ENCODE assay signal across 9 cellular contexts in genomic region chr3:73502609-73503560, GRCh38.
A peak's percentile ranks its signal among the peaks of the same experiment; 100 is the strongest.
DNase-seq lines count a peak whose midpoint lies in the region; ATAC-seq and TF ChIP-seq lines count a peak whose summit lies in the region.
"Had no signal": no experiment of that assay in that cellular context is flagged by ENCODE, and none has a peak within 500 bp of the region (broad histone marks: within the 10 kb centered on the region; RNA-seq: fewer than 3 reads in every experiment).

No MANE protein-coding gene starts in this region.

- ATAC-seq in GM18907 (IDR thresholded peaks at IDR 0.05; ENCODE audit: unreplicated experiment) (peak; percentile 78), HG03108 (IDR thresholded peaks at IDR 0.05; ENCODE audit: unreplicated experiment) (peak; percentile 66)
- peak; percentile 61 for ATAC-seq in stimulated activated memory B cell treated with anti-CD40 and anti-IgM and Interleukin-4, amounts not matched to agents 10 μg/mL and 1 μg/mL and 100 μg/mL, for 72 hours
- ATAC-seq: T-helper 17 cell had no signal

- peaks cover 0 to 9% (median 8%) of the 10 kb centered on the region in 3 donors for H3K27me3 Mint-ChIP-seq in CD14-positive monocyte (ENCODE audit: low read depth in 3 of 3)
- H3K27me3 Mint-ChIP-seq in endothelial cell (ENCODE audit: unreplicated experiment), result peaks cover 2% of the 10 kb centered on the region
- peaks cover 14% of the 10 kb centered on the region for H3K27me3 Mint-ChIP-seq in stimulated activated memory B cell treated with anti-CD40 and anti-IgM and Interleukin-4, amounts not matched to agents 10 μg/mL and 1 μg/mL and 100 μg/mL, for 72 hours

- H3K4me1 Mint-ChIP-seq in CD14-positive monocyte, result no peaks in the 10 kb centered on the region
- no peaks in the 10 kb centered on the region for H3K4me1 Mint-ChIP-seq in endothelial cell (ENCODE audit: unreplicated experiment)
- no peaks in the 10 kb centered on the region for H3K4me1 Mint-ChIP-seq in stimulated activated memory B cell treated with anti-CD40 and anti-IgM and Interleukin-4, amounts not matched to agents 10 μg/mL and 1 μg/mL and 100 μg/mL, for 72 hours
- H3K4me1 Mint-ChIP-seq: T-helper 17 cell had no signal

- H3K9me3 Mint-ChIP-seq in CD14-positive monocyte, result no peaks in the 10 kb centered on the region
- H3K9me3 Mint-ChIP-seq in endothelial cell (ENCODE audit: unreplicated experiment), result no peaks in the 10 kb centered on the region
- no peaks in the 10 kb centered on the region for H3K9me3 Mint-ChIP-seq in stimulated activated memory B cell treated with anti-CD40 and anti-IgM and Interleukin-4, amounts not matched to agents 10 μg/mL and 1 μg/mL and 100 μg/mL, for 72 hours

- H3K27ac Mint-ChIP-seq in CD14-positive monocyte (no peak overlapping the region), endothelial cell (ENCODE audit: unreplicated experiment) (no peak overlapping the region)
- no peak overlapping the region for H3K27ac Mint-ChIP-seq in stimulated activated memory B cell treated with anti-CD40 and anti-IgM and Interleukin-4, amounts not matched to agents 10 μg/mL and 1 μg/mL and 100 μg/mL, for 72 hours
- H3K27ac Mint-ChIP-seq: T-helper 17 cell had no signal

- H3K4me3 Mint-ChIP-seq in CD14-positive monocyte (no peak overlapping the region), endothelial cell (ENCODE audit: unreplicated experiment) (no peak overlapping the region)
- no peak overlapping the region for H3K4me3 Mint-ChIP-seq in stimulated activated memory B cell treated with anti-CD40 and anti-IgM and Interleukin-4, amounts not matched to agents 10 μg/mL and 1 μg/mL and 100 μg/mL, for 72 hours
- H3K4me3 Mint-ChIP-seq: T-helper 17 cell had no signal

- intact Hi-C loops in CD14-positive monocyte (cut with micrococcal nuclease), result loop anchor here (5.0 kb wide), 2 partner anchors 401 to 406 kb away; no protein-coding TSS in a partner anchor

- TF ChIP-seq CTCF in CD14-positive monocyte (IDR thresholded peaks at IDR 0.05) (peak; percentile 68), endothelial cell (IDR thresholded peaks at IDR 0.05; ENCODE audit: unreplicated experiment) (peak; percentile 76)

- H3K36me3 Mint-ChIP-seq in CD14-positive monocyte (no peaks in the 10 kb centered on the region), endothelial cell (ENCODE audit: low read depth, unreplicated experiment) (no peaks in the 10 kb centered on the region)
- H3K36me3 Mint-ChIP-seq in stimulated activated memory B cell treated with anti-CD40 and anti-IgM and Interleukin-4, amounts not matched to agents 10 μg/mL and 1 μg/mL and 100 μg/mL, for 72 hours, result no peaks in the 10 kb centered on the region

- DNase-seq in CD14-positive monocyte (ENCODE audit: low spot score) (no peak), NCI-H446 (lab: John Stamatoyannopoulos, UW) (peak; percentile 3 to 61), endothelial cell (ENCODE audit: low spot score) (peak; percentile 71), midbrain (lab: John Stamatoyannopoulos, UW) (peak; percentile 78)
- peak; percentile 36 for DNase-seq in activated CD4-positive, alpha-beta T cell treated with anti-CD3 and anti-CD28 coated beads, Interleukin-2, amount 50 U/mL, for 1 hour
